1 cellular context compared by ENCODE assay signal in the genomic region with DNA sequence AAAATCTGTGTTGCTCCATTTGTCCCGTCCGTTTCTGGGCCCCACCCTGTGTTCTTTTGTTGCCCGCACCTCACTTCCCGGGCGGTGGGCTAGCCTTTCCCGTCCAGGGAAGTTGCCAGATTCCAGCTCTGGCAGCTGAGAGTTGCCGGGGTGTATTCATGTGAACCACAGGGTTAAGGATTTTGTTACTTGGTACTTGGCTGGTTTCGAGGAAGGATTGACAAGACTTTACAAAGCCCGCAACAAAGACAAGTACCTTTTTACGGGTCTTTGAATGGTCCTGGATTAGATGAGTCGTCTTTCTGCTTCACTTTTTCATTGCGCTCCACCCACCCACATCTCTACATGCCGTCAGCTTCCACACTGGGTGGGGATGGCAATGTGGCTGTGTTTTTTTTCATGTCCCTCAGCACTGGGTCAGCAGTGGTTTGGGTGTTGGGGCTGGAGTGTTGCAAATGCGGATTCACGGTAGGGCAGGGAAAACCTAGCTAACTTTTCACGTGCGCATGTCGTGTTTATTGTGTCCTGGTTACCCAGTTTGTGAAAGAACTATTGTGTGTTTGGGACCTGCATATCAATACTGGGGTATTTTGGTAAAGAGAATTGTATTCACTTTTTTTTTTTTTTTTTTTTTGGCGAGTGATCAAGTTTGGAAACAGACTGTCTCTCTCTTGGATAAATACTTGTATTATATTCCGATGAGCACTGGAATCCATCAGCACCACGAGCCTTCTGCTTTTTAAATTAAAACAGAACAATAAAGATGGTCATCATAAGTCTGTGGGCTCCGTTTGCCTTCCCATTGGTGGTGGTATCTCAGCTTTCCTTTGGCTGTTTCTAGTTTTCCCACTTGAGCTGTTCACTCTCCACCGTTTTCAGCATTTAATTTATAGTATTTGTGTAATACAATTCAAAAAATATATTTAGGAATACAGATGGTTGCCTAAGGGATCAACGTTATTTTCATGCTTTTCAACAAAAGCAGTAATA.
TF ChIP-seq lines count a peak whose summit lies in the region.

No MANE protein-coding gene starts in this region.

TF ChIP-seq in HepG2, 621 proteins besides CTCF, POLR2A, EP300 and RAD21 (continued from another document and continues in another):
- TF ChIP-seq, protein P1, sequence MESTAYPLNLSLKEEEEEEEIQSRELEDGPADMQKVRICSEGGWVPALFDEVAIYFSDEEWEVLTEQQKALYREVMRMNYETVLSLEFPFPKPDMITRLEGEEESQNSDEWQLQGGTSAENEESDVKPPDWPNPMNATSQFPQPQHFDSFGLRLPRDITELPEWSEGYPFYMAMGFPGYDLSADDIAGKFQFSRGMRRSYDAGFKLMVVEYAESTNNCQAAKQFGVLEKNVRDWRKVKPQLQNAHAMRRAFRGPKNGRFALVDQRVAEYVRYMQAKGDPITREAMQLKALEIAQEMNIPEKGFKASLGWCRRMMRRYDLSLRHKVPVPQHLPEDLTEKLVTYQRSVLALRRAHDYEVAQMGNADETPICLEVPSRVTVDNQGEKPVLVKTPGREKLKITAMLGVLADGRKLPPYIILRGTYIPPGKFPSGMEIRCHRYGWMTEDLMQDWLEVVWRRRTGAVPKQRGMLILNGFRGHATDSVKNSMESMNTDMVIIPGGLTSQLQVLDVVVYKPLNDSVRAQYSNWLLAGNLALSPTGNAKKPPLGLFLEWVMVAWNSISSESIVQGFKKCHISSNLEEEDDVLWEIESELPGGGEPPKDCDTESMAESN (CRISPR knock-in tag; conservative IDR thresholded peaks at IDR 0.05) = peak; percentile 17; the same call in 1 of the 2 replicates
- TF ChIP-seq MED8 (CRISPR knock-in tag; IDR thresholded peaks at IDR 0.05; ENCODE audit: insufficient replicate concordance) (no peak), MED1 (CRISPR knock-in tag; IDR thresholded peaks at IDR 0.05) (no peak), HNRNPL (IDR thresholded peaks at IDR 0.05; ENCODE audit: low read depth, low read length) (no peak), SOX5 (CRISPR knock-in tag; IDR thresholded peaks at IDR 0.05; ENCODE audit: borderline replicate concordance) (peak; percentile 69; the same call in 1 of the 2 replicates), NFIB (CRISPR knock-in tag; IDR thresholded peaks at IDR 0.05; ENCODE audit: borderline replicate concordance) (no peak), IRX3 (CRISPR knock-in tag; IDR thresholded peaks at IDR 0.05; ENCODE audit: borderline replicate concordance, low read depth) (no peak), NBN (conservative IDR thresholded peaks at IDR 0.05) (no peak), ZNF180 (CRISPR knock-in tag; IDR thresholded peaks at IDR 0.05; ENCODE audit: borderline replicate concordance, low read depth) (no peak), ZNF44 (CRISPR knock-in tag; IDR thresholded peaks at IDR 0.05) (no peak), ZNF850 (CRISPR knock-in tag; conservative IDR thresholded peaks at IDR 0.05) (no peak), ZNF644 (CRISPR knock-in tag; IDR thresholded peaks at IDR 0.05; ENCODE audit: low read depth) (no peak), ZNF589 (CRISPR knock-in tag; conservative IDR thresholded peaks at IDR 0.05) (0 out of 2 replicates have a peak, but pooled peaks have one; percentile 47), KDM6A (CRISPR knock-in tag; IDR thresholded peaks at IDR 0.05; ENCODE audit: low read depth) (no peak), ZSCAN25 (CRISPR knock-in tag; IDR thresholded peaks at IDR 0.05) (no peak), ZSCAN20 (CRISPR knock-in tag; IDR thresholded peaks at IDR 0.05; ENCODE audit: borderline replicate concordance) (no peak), TAF15 (IDR thresholded peaks at IDR 0.05; ENCODE audit: low read depth, low read length, poor library complexity, severe bottlenecking) (no peak), EEA1 (CRISPR knock-in tag; IDR thresholded peaks at IDR 0.05; ENCODE audit: borderline replicate concordance) (no peak), ZNF251 (CRISPR knock-in tag; IDR thresholded peaks at IDR 0.05) (no peak), TSC22D2 (CRISPR knock-in tag; IDR thresholded peaks at IDR 0.05; ENCODE audit: borderline replicate concordance) (no peak), KDM5A (IDR thresholded peaks at IDR 0.05; ENCODE audit: borderline replicate concordance, low read length) (no peak), TOPORS (CRISPR knock-in tag; IDR thresholded peaks at IDR 0.05) (no peak), ZNF670 (CRISPR knock-in tag; IDR thresholded peaks at IDR 0.05; ENCODE audit: borderline replicate concordance) (peak; percentile 56; the same call in 1 of the 2 replicates), CBFB (CRISPR knock-in tag; IDR thresholded peaks at IDR 0.05) (0 out of 2 replicates have a peak, but pooled peaks have one; percentile 18), ZNF264 (CRISPR knock-in tag; IDR thresholded peaks at IDR 0.05) (no peak), ZNF12 (CRISPR knock-in tag; IDR thresholded peaks at IDR 0.05) (no peak), HES4 (CRISPR knock-in tag; IDR thresholded peaks at IDR 0.05; ENCODE audit: borderline replicate concordance) (no peak), MEF2D (CRISPR knock-in tag; IDR thresholded peaks at IDR 0.05) (no peak), HOXA7 (CRISPR knock-in tag; IDR thresholded peaks at IDR 0.05) (no peak), ZNF207 (IDR thresholded peaks at IDR 0.05; ENCODE audit: borderline replicate concordance) (no peak), ARNT (IDR thresholded peaks at IDR 0.05) (no peak), ZFAT (CRISPR knock-in tag; conservative IDR thresholded peaks at IDR 0.05) (no peak), JARID2 (CRISPR knock-in tag; IDR thresholded peaks at IDR 0.05; ENCODE audit: insufficient replicate concordance) (no peak), NCOA1 (CRISPR knock-in tag; IDR thresholded peaks at IDR 0.05) (0 out of 2 replicates have a peak, but pooled peaks have one; percentile 47), ZKSCAN8 (CRISPR knock-in tag; IDR thresholded peaks at IDR 0.05; ENCODE audit: borderline replicate concordance) (no peak), DNMT3B (CRISPR knock-in tag; conservative IDR thresholded peaks at IDR 0.05) (peak; percentile 34; the same call in 1 of the 2 replicates), XRCC5 (optimal IDR thresholded peaks at IDR 0.05; ENCODE audit: low read length) (peak; percentile 41), ZNF343 (CRISPR knock-in tag; IDR thresholded peaks at IDR 0.05) (no peak), POGZ (CRISPR knock-in tag; IDR thresholded peaks at IDR 0.05) (no peak), ZNF558 (CRISPR knock-in tag; IDR thresholded peaks at IDR 0.05; ENCODE audit: borderline replicate concordance) (no peak), ZNF530 (CRISPR knock-in tag; IDR thresholded peaks at IDR 0.05; ENCODE audit: low read depth) (0 out of 2 replicates have a peak, but pooled peaks have one; percentile 24), BORCS8-MEF2B (CRISPR knock-in tag; IDR thresholded peaks at IDR 0.05) (0 out of 2 replicates have a peak, but pooled peaks have one; percentile 25), ZBTB1 (CRISPR knock-in tag; IDR thresholded peaks at IDR 0.05; ENCODE audit: borderline replicate concordance) (no peak), ZNF292 (CRISPR knock-in tag; IDR thresholded peaks at IDR 0.05; ENCODE audit: borderline replicate concordance, low read depth) (no peak), ARHGAP35 (CRISPR knock-in tag; IDR thresholded peaks at IDR 0.05; ENCODE audit: borderline replicate concordance) (no peak), CEBPB (IDR thresholded peaks at IDR 0.05; ENCODE audit: borderline replicate concordance, low read depth, low read length) (no peak)
- TF ChIP-seq, protein P2, sequence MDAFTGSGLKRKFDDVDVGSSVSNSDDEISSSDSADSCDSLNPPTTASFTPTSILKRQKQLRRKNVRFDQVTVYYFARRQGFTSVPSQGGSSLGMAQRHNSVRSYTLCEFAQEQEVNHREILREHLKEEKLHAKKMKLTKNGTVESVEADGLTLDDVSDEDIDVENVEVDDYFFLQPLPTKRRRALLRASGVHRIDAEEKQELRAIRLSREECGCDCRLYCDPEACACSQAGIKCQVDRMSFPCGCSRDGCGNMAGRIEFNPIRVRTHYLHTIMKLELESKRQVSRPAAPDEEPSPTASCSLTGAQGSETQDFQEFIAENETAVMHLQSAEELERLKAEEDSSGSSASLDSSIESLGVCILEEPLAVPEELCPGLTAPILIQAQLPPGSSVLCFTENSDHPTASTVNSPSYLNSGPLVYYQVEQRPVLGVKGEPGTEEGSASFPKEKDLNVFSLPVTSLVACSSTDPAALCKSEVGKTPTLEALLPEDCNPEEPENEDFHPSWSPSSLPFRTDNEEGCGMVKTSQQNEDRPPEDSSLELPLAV (CRISPR knock-in tag; conservative IDR thresholded peaks at IDR 0.05; ENCODE audit: low read depth) = no peak
- TF ChIP-seq, protein P3, sequence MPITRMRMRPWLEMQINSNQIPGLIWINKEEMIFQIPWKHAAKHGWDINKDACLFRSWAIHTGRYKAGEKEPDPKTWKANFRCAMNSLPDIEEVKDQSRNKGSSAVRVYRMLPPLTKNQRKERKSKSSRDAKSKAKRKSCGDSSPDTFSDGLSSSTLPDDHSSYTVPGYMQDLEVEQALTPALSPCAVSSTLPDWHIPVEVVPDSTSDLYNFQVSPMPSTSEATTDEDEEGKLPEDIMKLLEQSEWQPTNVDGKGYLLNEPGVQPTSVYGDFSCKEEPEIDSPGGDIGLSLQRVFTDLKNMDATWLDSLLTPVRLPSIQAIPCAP (CRISPR knock-in tag; IDR thresholded peaks at IDR 0.05; ENCODE audit: low read depth) = no peak
- TF ChIP-seq, protein P4, sequence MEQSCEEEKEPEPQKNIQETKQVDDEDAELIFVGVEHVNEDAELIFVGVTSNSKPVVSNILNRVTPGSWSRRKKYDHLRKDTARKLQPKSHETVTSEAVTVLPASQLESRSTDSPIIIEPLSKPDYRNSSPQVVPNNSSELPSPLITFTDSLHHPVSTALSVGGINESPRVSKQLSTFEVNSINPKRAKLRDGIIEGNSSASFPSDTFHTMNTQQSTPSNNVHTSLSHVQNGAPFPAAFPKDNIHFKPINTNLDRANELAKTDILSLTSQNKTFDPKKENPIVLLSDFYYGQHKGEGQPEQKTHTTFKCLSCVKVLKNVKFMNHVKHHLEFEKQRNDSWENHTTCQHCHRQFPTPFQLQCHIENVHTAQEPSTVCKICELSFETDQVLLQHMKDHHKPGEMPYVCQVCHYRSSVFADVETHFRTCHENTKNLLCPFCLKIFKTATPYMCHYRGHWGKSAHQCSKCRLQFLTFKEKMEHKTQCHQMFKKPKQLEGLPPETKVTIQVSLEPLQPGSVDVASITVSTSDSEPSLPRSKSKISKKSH (CRISPR knock-in tag; IDR thresholded peaks at IDR 0.05; ENCODE audit: borderline replicate concordance) = no peak
- TF ChIP-seq, protein P5, sequence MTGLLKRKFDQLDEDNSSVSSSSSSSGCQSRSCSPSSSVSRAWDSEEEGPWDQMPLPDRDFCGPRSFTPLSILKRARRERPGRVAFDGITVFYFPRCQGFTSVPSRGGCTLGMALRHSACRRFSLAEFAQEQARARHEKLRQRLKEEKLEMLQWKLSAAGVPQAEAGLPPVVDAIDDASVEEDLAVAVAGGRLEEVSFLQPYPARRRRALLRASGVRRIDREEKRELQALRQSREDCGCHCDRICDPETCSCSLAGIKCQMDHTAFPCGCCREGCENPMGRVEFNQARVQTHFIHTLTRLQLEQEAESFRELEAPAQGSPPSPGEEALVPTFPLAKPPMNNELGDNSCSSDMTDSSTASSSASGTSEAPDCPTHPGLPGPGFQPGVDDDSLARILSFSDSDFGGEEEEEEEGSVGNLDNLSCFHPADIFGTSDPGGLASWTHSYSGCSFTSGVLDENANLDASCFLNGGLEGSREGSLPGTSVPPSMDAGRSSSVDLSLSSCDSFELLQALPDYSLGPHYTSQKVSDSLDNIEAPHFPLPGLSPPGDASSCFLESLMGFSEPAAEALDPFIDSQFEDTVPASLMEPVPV (CRISPR knock-in tag; IDR thresholded peaks at IDR 0.05) = no peak
- TF ChIP-seq, protein P6, sequence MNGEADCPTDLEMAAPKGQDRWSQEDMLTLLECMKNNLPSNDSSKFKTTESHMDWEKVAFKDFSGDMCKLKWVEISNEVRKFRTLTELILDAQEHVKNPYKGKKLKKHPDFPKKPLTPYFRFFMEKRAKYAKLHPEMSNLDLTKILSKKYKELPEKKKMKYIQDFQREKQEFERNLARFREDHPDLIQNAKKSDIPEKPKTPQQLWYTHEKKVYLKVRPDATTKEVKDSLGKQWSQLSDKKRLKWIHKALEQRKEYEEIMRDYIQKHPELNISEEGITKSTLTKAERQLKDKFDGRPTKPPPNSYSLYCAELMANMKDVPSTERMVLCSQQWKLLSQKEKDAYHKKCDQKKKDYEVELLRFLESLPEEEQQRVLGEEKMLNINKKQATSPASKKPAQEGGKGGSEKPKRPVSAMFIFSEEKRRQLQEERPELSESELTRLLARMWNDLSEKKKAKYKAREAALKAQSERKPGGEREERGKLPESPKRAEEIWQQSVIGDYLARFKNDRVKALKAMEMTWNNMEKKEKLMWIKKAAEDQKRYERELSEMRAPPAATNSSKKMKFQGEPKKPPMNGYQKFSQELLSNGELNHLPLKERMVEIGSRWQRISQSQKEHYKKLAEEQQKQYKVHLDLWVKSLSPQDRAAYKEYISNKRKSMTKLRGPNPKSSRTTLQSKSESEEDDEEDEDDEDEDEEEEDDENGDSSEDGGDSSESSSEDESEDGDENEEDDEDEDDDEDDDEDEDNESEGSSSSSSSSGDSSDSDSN (CRISPR knock-in tag; IDR thresholded peaks at IDR 0.05) = no peak
- TF ChIP-seq, protein P7, sequence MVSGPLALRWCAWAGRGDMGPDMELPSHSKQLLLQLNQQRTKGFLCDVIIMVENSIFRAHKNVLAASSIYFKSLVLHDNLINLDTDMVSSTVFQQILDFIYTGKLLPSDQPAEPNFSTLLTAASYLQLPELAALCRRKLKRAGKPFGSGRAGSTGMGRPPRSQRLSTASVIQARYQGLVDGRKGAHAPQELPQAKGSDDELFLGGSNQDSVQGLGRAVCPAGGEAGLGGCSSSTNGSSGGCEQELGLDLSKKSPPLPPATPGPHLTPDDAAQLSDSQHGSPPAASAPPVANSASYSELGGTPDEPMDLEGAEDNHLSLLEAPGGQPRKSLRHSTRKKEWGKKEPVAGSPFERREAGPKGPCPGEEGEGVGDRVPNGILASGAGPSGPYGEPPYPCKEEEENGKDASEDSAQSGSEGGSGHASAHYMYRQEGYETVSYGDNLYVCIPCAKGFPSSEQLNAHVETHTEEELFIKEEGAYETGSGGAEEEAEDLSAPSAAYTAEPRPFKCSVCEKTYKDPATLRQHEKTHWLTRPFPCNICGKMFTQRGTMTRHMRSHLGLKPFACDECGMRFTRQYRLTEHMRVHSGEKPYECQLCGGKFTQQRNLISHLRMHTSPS (CRISPR knock-in tag; IDR thresholded peaks at IDR 0.05; ENCODE audit: low read depth) = no peak
- TF ChIP-seq, protein P8, sequence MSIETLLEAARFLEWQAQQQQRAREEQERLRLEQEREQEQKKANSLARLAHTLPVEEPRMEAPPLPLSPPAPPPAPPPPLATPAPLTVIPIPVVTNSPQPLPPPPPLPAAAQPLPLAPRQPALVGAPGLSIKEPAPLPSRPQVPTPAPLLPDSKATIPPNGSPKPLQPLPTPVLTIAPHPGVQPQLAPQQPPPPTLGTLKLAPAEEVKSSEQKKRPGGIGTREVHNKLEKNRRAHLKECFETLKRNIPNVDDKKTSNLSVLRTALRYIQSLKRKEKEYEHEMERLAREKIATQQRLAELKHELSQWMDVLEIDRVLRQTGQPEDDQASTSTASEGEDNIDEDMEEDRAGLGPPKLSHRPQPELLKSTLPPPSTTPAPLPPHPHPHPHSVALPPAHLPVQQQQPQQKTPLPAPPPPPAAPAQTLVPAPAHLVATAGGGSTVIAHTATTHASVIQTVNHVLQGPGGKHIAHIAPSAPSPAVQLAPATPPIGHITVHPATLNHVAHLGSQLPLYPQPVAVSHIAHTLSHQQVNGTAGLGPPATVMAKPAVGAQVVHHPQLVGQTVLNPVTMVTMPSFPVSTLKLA (IDR thresholded peaks at IDR 0.05) = no peak
